In the genomic region with DNA sequence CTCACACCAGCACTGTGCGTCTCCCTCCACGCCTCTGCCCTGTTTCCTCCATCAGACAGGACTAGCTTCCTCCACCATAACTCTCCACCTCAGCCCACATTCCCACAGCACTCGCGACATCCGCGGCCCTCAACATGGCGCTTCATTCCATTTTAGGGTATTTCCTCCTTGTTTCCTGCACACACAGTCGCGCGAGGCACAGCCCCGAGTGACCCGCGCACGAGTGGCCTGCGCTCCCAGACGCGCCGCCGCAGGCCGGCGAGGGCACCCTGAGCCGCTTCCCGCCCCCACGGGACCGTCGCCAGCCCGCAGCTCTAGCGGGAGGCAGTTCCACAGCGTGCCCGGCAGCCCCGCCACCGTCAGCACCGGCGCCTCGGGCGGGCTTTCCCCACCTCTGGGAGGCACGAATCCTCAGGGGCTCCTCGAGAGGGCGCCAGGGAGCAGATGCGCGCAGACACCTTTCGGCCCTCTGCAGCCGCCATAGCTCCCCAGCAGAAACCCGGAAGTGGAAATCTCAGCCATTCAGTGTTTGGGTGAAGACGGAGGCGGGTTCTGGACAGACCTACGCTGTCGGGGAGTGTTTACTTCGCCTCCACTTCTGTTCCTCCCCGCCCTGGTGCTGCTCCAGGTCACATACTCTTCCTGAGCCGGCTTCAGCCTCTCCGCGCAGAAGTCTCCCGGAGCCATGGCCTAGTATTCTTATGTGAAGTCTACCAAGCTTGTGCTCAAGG, we compare ENCODE assay signal across 7 cellular contexts.
A peak's percentile ranks its signal among the peaks of the same experiment; 100 is the strongest.
DNase-seq lines count a peak whose midpoint lies in the region; ATAC-seq, FAIRE-seq and TF ChIP-seq lines count a peak whose summit lies in the region.
"Not testable (repeated sequence)": the region's sequence is repeated elsewhere in the genome, so short reads cannot be mapped to it uniquely, and the experiment has no call there.

No MANE protein-coding gene starts in this region.

- H3K4me3 ChIP-seq in MM.1S (ENCODE audit: low read length), result peak overlapping the region; percentile 93
- peak overlapping the region; percentile 74 for H3K4me3 ChIP-seq in endocrine pancreas (ENCODE audit: control insufficient read depth, insufficient read depth, low read length)
- peak overlapping the region; percentile 76 to 97 (median 90) for H3K4me3 ChIP-seq in HepG2 (replicated peaks in 1 of 3; ENCODE audit: insufficient read depth in 1 of 3, low read depth in 2 of 3, low read length in 3 of 3)

- H3K79me2 ChIP-seq in MM.1S (ENCODE audit: low read length), result peaks cover 17% of the 10 kb centered on the region
- H3K79me2 ChIP-seq in HepG2 (ENCODE audit: insufficient read depth, low read length), result not testable (repeated sequence)

- TF ChIP-seq EP300 in HepG2 (IDR thresholded peaks at IDR 0.05; ENCODE audit: low read depth in 2 of 2, low read length in 2 of 2) (peak in 1 of 2 experiments; percentile 47; a peak in 2 of 4 replicates), HepG2 (CRISPR knock-in tag; IDR thresholded peaks at IDR 0.05; ENCODE audit: borderline replicate concordance) (peak; percentile 33; the same call in 1 of the 2 replicates)

- peak overlapping the region; percentile 91 for H3K4me2 ChIP-seq in MM.1S (ENCODE audit: low read depth, low read length)
- H3K4me2 ChIP-seq in HepG2 (ENCODE audit: low read depth, low read length), result peak overlapping the region; percentile 83

- H3K4me1 ChIP-seq in MM.1S (ENCODE audit: low read length), result not testable (repeated sequence)
- H3K4me1 ChIP-seq in endocrine pancreas (ENCODE audit: control insufficient read depth, insufficient read depth, low read length) (peaks cover 16% of the 10 kb centered on the region), HepG2 (ENCODE audit: insufficient read depth, low read length) (peaks cover 20% of the 10 kb centered on the region)

- H2AFZ ChIP-seq in MM.1S (ENCODE audit: low read length) (peak overlapping the region; percentile 99), HepG2 (ENCODE audit: low read length) (peak overlapping the region; percentile 42)

- TF ChIP-seq POLR2A in HepG2 (IDR thresholded peaks at IDR 0.05; ENCODE audit: insufficient read depth in 1 of 2, low read depth in 2 of 2, low read length in 2 of 2), result peak; percentile 87 to 89

- ATAC-seq in GM18517 (IDR thresholded peaks at IDR 0.05; ENCODE audit: unreplicated experiment) (peak; percentile 100), HG02759 (IDR thresholded peaks at IDR 0.05; ENCODE audit: unreplicated experiment) (peak; percentile 100), HepG2 (peak; percentile 100)

- H3K27ac ChIP-seq in MM.1S (ENCODE audit: low read length), result peak overlapping the region; percentile 79
- peak overlapping the region; percentile 67 for H3K27ac ChIP-seq in HepG2 (ENCODE audit: extremely low read length, insufficient read depth, low read length)

- H3K9ac ChIP-seq in MM.1S (ENCODE audit: low read length) (peak overlapping the region; percentile 81), endocrine pancreas (ENCODE audit: control insufficient read depth, insufficient read depth, low read length) (peak overlapping the region; percentile 97), HepG2 (ENCODE audit: insufficient read depth, low read depth, low read length) (peak overlapping the region; percentile 77)

- H3K36me3 ChIP-seq in MM.1S (replicated peaks; ENCODE audit: insufficient read depth, low read length); endocrine pancreas (ENCODE audit: control insufficient read depth, insufficient read depth, low read length); HepG2 (replicated peaks in 1 of 2; ENCODE audit: control insufficient read depth in 1 of 2, insufficient read depth in 2 of 2, low read length in 2 of 2): not testable (repeated sequence)

- intact Hi-C loops in HepG2 (cut with micrococcal nuclease; ENCODE audit: unreplicated experiment), result not testable (repeated sequence)

- POLR2A ChIA-PET in HepG2 (lab: Yijun Ruan, JAX), result interaction anchor here (1.0 kb wide), 1 partner anchor 16 kb away, joined by 3 read pairs; no protein-coding TSS in a partner anchor

- peak; percentile 64 for TF ChIP-seq RAD21 in HepG2 (CRISPR knock-in tag; IDR thresholded peaks at IDR 0.05)

- not testable (repeated sequence) for H3K27me3 ChIP-seq in MM.1S (replicated peaks; ENCODE audit: insufficient read depth, low read length); endocrine pancreas (ENCODE audit: control insufficient read depth, insufficient read depth, low read length); HepG2 (ENCODE audit: control insufficient read depth in 1 of 2, insufficient read depth in 2 of 2, low read length in 2 of 2)

- WGBS in HepG2 (ENCODE audit: low lambda C conversion rate), result 13% methylated on average over 50 of the region's 54 CpGs

- H3F3A ChIP-seq in MM.1S (ENCODE audit: insufficient read depth, low read length), result not testable (repeated sequence)

- not testable (repeated sequence) for H3K9me2 ChIP-seq in MM.1S (replicated peaks; ENCODE audit: insufficient read depth, low read length)

- peak; percentile 99 for DNase-seq in MM.1S
- peak; percentile 99 for DNase-seq in activated CD8-positive, alpha-beta memory T cell treated with anti-CD3 and anti-CD28 coated beads, Interleukin-2, amount 50 U/mL, for 48 hours
- DNase-seq in HepG2 (ENCODE audit: low spot score), result peak; percentile 97
- DNase-seq in stimulated activated CD4-positive, alpha-beta T cell treated with anti-CD3 and anti-CD28 coated beads, Interleukin-12 subunit alpha, Interleukin-12 subunit beta, amount 100 ng/mL, for 24 hours (ENCODE audit: low read depth in 2 of 2), result peak; percentile 96 to 98

- not testable (repeated sequence) for BruUV-seq in HepG2 (replicated peaks; lab: Mats Ljungman, UMichigan)

- in situ Hi-C loops in HepG2 (cut with HindIII; ENCODE audit: extremely low pct_ligation_motif_present, low pct_unique_long_range_greater_than_20kb), result not testable (repeated sequence)

- H4K20me1 ChIP-seq in MM.1S (ENCODE audit: insufficient read depth, low read length); HepG2 (ENCODE audit: insufficient read depth, low read length): not testable (repeated sequence)

- H3K9me3 ChIP-seq in MM.1S (replicated peaks; ENCODE audit: insufficient read depth, low read length); endocrine pancreas (ENCODE audit: control insufficient read depth, low read length); HepG2 (ENCODE audit: low read length): not testable (repeated sequence)

- TF ChIP-seq CTCF in MM.1S (IDR thresholded peaks at IDR 0.05; ENCODE audit: low read length), result peak; percentile 85
- peak; percentile 95 for TF ChIP-seq CTCF in HepG2 (CRISPR knock-in tag; IDR thresholded peaks at IDR 0.05)

- FAIRE-seq in HepG2 (lab: Jason Lieb, UNC), result not testable (repeated sequence)

- CTCF ChIA-PET in HepG2 (lab: Yijun Ruan, JAX; ENCODE audit: low intra/inter-chr PET ratio, low total read pairs), result not testable (repeated sequence)

TF ChIP-seq in HepG2, 621 proteins besides CTCF, POLR2A, EP300 and RAD21 (continues in another document):
- TF ChIP-seq, protein P1, sequence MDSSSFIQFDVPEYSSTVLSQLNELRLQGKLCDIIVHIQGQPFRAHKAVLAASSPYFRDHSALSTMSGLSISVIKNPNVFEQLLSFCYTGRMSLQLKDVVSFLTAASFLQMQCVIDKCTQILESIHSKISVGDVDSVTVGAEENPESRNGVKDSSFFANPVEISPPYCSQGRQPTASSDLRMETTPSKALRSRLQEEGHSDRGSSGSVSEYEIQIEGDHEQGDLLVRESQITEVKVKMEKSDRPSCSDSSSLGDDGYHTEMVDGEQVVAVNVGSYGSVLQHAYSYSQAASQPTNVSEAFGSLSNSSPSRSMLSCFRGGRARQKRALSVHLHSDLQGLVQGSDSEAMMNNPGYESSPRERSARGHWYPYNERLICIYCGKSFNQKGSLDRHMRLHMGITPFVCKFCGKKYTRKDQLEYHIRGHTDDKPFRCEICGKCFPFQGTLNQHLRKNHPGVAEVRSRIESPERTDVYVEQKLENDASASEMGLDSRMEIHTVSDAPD (CRISPR knock-in tag; IDR thresholded peaks at IDR 0.05), result peak; percentile 87
- TF ChIP-seq PHF20 (CRISPR knock-in tag; IDR thresholded peaks at IDR 0.05), result peak; percentile 96
- TF ChIP-seq, protein P2, sequence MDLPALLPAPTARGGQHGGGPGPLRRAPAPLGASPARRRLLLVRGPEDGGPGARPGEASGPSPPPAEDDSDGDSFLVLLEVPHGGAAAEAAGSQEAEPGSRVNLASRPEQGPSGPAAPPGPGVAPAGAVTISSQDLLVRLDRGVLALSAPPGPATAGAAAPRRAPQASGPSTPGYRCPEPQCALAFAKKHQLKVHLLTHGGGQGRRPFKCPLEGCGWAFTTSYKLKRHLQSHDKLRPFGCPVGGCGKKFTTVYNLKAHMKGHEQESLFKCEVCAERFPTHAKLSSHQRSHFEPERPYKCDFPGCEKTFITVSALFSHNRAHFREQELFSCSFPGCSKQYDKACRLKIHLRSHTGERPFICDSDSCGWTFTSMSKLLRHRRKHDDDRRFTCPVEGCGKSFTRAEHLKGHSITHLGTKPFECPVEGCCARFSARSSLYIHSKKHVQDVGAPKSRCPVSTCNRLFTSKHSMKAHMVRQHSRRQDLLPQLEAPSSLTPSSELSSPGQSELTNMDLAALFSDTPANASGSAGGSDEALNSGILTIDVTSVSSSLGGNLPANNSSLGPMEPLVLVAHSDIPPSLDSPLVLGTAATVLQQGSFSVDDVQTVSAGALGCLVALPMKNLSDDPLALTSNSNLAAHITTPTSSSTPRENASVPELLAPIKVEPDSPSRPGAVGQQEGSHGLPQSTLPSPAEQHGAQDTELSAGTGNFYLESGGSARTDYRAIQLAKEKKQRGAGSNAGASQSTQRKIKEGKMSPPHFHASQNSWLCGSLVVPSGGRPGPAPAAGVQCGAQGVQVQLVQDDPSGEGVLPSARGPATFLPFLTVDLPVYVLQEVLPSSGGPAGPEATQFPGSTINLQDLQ (CRISPR knock-in tag; IDR thresholded peaks at IDR 0.05), result peak; percentile 30; the same call in 1 of the 2 replicates

Comparison
In these comparisons a context has a peak if more than half of its experiments do, and no peak if none do; other contexts are left out.
1. Peak in every context shown above with its lines: DNase-seq, ATAC-seq, H3K4me3 ChIP-seq and H3K27ac ChIP-seq.